In genomic region chr5:127824126-127824525, GRCh38 we compare ENCODE assay signal across 2 cellular contexts.
TF ChIP-seq lines count a peak whose summit lies in the region.

No MANE protein-coding gene starts in this region.

TF ChIP-seq in liver, 16 proteins besides CTCF, POLR2A, EP300 and RAD21 (continued from another document):
- no peak for TF ChIP-seq REST (IDR thresholded peaks at IDR 0.05)

TF ChIP-seq in HepG2, 621 proteins besides CTCF, POLR2A, EP300 and RAD21 (continued from another document):
- no peak for TF ChIP-seq BCL3 (CRISPR knock-in tag; IDR thresholded peaks at IDR 0.05)
- no peak for TF ChIP-seq CHD4 (IDR thresholded peaks at IDR 0.05; ENCODE audit: borderline replicate concordance, low read length)
- TF ChIP-seq ZFX (CRISPR knock-in tag; IDR thresholded peaks at IDR 0.05; ENCODE audit: low read depth), result no peak
- no peak for TF ChIP-seq ZNF329 (CRISPR knock-in tag; IDR thresholded peaks at IDR 0.05; ENCODE audit: low read depth)
- no peak for TF ChIP-seq IKZF5 (CRISPR knock-in tag; IDR thresholded peaks at IDR 0.05)
